Comparison of ENCODE assay signal across 11 cellular contexts in the genomic region with DNA sequence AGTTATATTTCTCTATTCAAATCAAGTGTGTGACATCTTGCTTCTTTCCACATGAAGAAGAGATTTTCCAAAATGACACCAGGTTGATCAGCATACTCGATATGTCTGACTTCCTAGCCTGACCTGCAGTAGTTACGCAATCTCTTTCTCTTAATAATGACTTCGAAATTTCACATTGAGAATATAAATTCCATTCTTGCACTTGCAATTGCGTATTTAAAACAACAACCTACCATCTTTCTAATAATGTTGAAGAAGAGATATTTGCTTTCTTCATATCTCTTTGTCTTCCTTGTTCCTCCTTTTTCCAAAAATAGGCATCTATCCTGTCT.
DNase-seq lines count a peak whose midpoint lies in the region; ATAC-seq, FAIRE-seq and TF ChIP-seq lines count a peak whose summit lies in the region.
"Had no signal": no experiment of that assay in that cellular context is flagged by ENCODE, and none has a peak within 500 bp of the region (broad histone marks: within the 10 kb centered on the region; RNA-seq: fewer than 3 reads in every experiment).

No MANE protein-coding gene starts in this region.

- TF ChIP-seq CTCF in HepG2 (CRISPR knock-in tag; IDR thresholded peaks at IDR 0.05) (no peak), right lobe of liver (IDR thresholded peaks at IDR 0.05) (no peak), ascending aorta (IDR thresholded peaks at IDR 0.05) (no peak), thoracic aorta (IDR thresholded peaks at IDR 0.05) (no peak), WERI-Rb-1 (IDR thresholded peaks at IDR 0.05; ENCODE audit: low read depth, low read length) (no peak)

- H3K27me3 ChIP-seq in HepG2 (ENCODE audit: control insufficient read depth in 1 of 2, insufficient read depth in 2 of 2, low read length in 2 of 2), result no peaks in the 10 kb centered on the region
- H3K27me3 ChIP-seq in right lobe of liver, result no peaks in the 10 kb centered on the region
- H3K27me3 ChIP-seq in ascending aorta, result no peaks in the 10 kb centered on the region
- H3K27me3 ChIP-seq in thoracic aorta (replicated peaks; ENCODE audit: insufficient read depth), result no peaks in the 10 kb centered on the region
- no peaks in the 10 kb centered on the region for H3K27me3 ChIP-seq in WERI-Rb-1 (ENCODE audit: insufficient read depth, low read depth, severe bottlenecking)
- H3K27me3 ChIP-seq: BE2C had no signal

- intact Hi-C loops in HepG2 (cut with micrococcal nuclease; ENCODE audit: unreplicated experiment), result no loop called here
- intact Hi-C loops in right lobe of liver (cut with DNase I), result no loop called here
- intact Hi-C loops in ascending aorta (cut with DNase I), result loop anchor here (5.0 to 10.0 kb wide), 3 partner anchors 351 to 542 kb away; a partner anchor contains a TSS

- no peak for TF ChIP-seq POLR2A in HepG2 (IDR thresholded peaks at IDR 0.05; ENCODE audit: insufficient read depth in 1 of 2, low read depth in 2 of 2, low read length in 2 of 2)
- TF ChIP-seq POLR2A in right lobe of liver (IDR thresholded peaks at IDR 0.05), result no peak

- H4K20me1 ChIP-seq in HepG2 (ENCODE audit: insufficient read depth, low read length), result no peaks in the 10 kb centered on the region

- H3K27ac ChIP-seq in HepG2 (ENCODE audit: extremely low read length, insufficient read depth, low read length) (no peak overlapping the region), right lobe of liver (no peak overlapping the region), ascending aorta (peak overlapping the region; percentile 76 to 78), thoracic aorta (peak overlapping the region; percentile 58 to 72), WERI-Rb-1 (no peak overlapping the region)
- H3K27ac ChIP-seq: C4-2B had no signal

- no peak for TF ChIP-seq RAD21 in HepG2 (CRISPR knock-in tag; IDR thresholded peaks at IDR 0.05)

- FAIRE-seq in HepG2 (lab: Jason Lieb, UNC), result no peak

- CTCF ChIA-PET in HepG2 (lab: Yijun Ruan, JAX; ENCODE audit: low intra/inter-chr PET ratio, low total read pairs), result interaction anchor here (1.4 kb wide), 1 partner anchor 360 kb away, joined by 7 read pairs; no protein-coding TSS in a partner anchor

- POLR2A ChIA-PET in HepG2 (lab: Yijun Ruan, JAX), result no interaction called here

- 18% methylated on average over 4 of the region's 4 CpGs for WGBS in HepG2 (ENCODE audit: low lambda C conversion rate)
- 47% methylated on average over 4 of the region's 4 CpGs for WGBS in right lobe of liver (ENCODE audit: insufficient coverage, low coverage, low lambda C conversion rate, missing lambda C conversion rate)

- H3K4me3 ChIP-seq in HepG2 (replicated peaks in 1 of 3; ENCODE audit: insufficient read depth in 1 of 3, low read depth in 2 of 3, low read length in 3 of 3), result no peak overlapping the region
- no peak overlapping the region for H3K4me3 ChIP-seq in right lobe of liver
- no peak overlapping the region for H3K4me3 ChIP-seq in ascending aorta
- no peak overlapping the region for H3K4me3 ChIP-seq in thoracic aorta
- no peak overlapping the region for H3K4me3 ChIP-seq in WERI-Rb-1 (ENCODE audit: low read depth, low read length)
- H3K4me3 ChIP-seq: HAP-1 had no signal

- H3K79me2 ChIP-seq in HepG2 (ENCODE audit: insufficient read depth, low read length), result no peaks in the 10 kb centered on the region

- no TSS peak for BruUV-seq in HepG2 (replicated peaks; lab: Mats Ljungman, UMichigan)

- H3K36me3 ChIP-seq in HepG2 (replicated peaks in 1 of 2; ENCODE audit: control insufficient read depth in 1 of 2, insufficient read depth in 2 of 2, low read length in 2 of 2) (no peaks in the 10 kb centered on the region), right lobe of liver (no peaks in the 10 kb centered on the region), ascending aorta (no peaks in the 10 kb centered on the region), thoracic aorta (no peaks in the 10 kb centered on the region), WERI-Rb-1 (no peaks in the 10 kb centered on the region)
- H3K36me3 ChIP-seq: BE2C, HAP-1 had no signal

- DNase-seq in HepG2 (ENCODE audit: low spot score) (no peak), right lobe of liver (no peak), ascending aorta (ENCODE audit: low spot score in 2 of 2) (no peak), thoracic aorta (ENCODE audit: low spot score) (no peak), WERI-Rb-1 (no peak), AML-193 (lab: John Stamatoyannopoulos, UW) (no peak), germinal center (ENCODE audit: low spot score) (no peak)
- DNase-seq: DMS79 had no signal

- no peaks in the 10 kb centered on the region for H3K9me3 ChIP-seq in HepG2 (ENCODE audit: low read length)
- no peaks in the 10 kb centered on the region for H3K9me3 ChIP-seq in right lobe of liver
- no peaks in the 10 kb centered on the region for H3K9me3 ChIP-seq in ascending aorta
- H3K9me3 ChIP-seq in thoracic aorta, result no peaks in the 10 kb centered on the region
- H3K9me3 ChIP-seq in WERI-Rb-1 (ENCODE audit: severe bottlenecking), result no peaks in the 10 kb centered on the region
- H3K9me3 ChIP-seq: BE2C, HAP-1 had no signal

- H2AFZ ChIP-seq in HepG2 (ENCODE audit: low read length), result no peak overlapping the region

- no peaks in the 10 kb centered on the region for H3K4me1 ChIP-seq in HepG2 (ENCODE audit: insufficient read depth, low read length)
- no peaks in the 10 kb centered on the region for H3K4me1 ChIP-seq in right lobe of liver
- H3K4me1 ChIP-seq in ascending aorta, result peaks cover 0 to 38% of the 10 kb centered on the region in 2 donors
- H3K4me1 ChIP-seq in thoracic aorta (ENCODE audit: control insufficient read depth in 1 of 2, low read depth in 2 of 2), result peaks cover 17 to 78% of the 10 kb centered on the region in 2 donors
- H3K4me1 ChIP-seq: BE2C, HAP-1 had no signal

- no peak overlapping the region for H3K4me2 ChIP-seq in HepG2 (ENCODE audit: low read depth, low read length)

- ATAC-seq in HepG2 (no peak), right lobe of liver (no peak), thoracic aorta (ENCODE audit: insufficient number of reproducible peaks, low FRiP score, low read depth) (no peak)

- in situ Hi-C loops in HepG2 (cut with HindIII; ENCODE audit: extremely low pct_ligation_motif_present, low pct_unique_long_range_greater_than_20kb), result loop anchor here (10.0 kb wide), 1 partner anchor 358 kb away; no protein-coding TSS in a partner anchor

- TF ChIP-seq EP300 in HepG2 (IDR thresholded peaks at IDR 0.05; ENCODE audit: low read depth in 2 of 2, low read length in 2 of 2), result no peak
- no peak for TF ChIP-seq EP300 in HepG2 (CRISPR knock-in tag; IDR thresholded peaks at IDR 0.05; ENCODE audit: borderline replicate concordance)

- H3K9ac ChIP-seq in HepG2 (ENCODE audit: insufficient read depth, low read depth, low read length), result no peak overlapping the region

TF ChIP-seq in HepG2, 621 proteins besides CTCF, POLR2A, EP300 and RAD21:
- TF ChIP-seq CEBPB (IDR thresholded peaks at IDR 0.05; ENCODE audit: borderline replicate concordance, low read depth, low read length) (peak; percentile 76), PLRG1 (conservative IDR thresholded peaks at IDR 0.05) (no peak)

Comparison
In these comparisons a context has a peak if more than half of its experiments do, and no peak if none do; other contexts are left out.
1. H3K27ac ChIP-seq: peak in ascending aorta (2 of 2) and thoracic aorta (2 of 2); none in HepG2 (single experiment), right lobe of liver (0 of 3) and WERI-Rb-1 (single experiment).